9 cellular contexts compared by ENCODE assay signal in genomic region chr3:133894334-133895207, GRCh38. TPM values are rescaled to one million over a fixed set of nuclear protein-coding genes. Genes with fewer than 3 reads are reported as not detected.
A peak's percentile ranks its signal among the peaks of the same experiment; 100 is the strongest.
DNase-seq lines count a peak whose midpoint lies in the region; ATAC-seq and TF ChIP-seq lines count a peak whose summit lies in the region.
"Had no signal": no experiment of that assay in that cellular context is flagged by ENCODE, and none has a peak within 500 bp of the region (broad histone marks: within the 10 kb centered on the region; RNA-seq: fewer than 3 reads in every experiment).

No MANE protein-coding gene starts in this region.

- no peak overlapping the region for H3K27ac ChIP-seq in liver (ENCODE audit: low read depth in 1 of 2, low read length in 2 of 2)

- peaks cover 8% of the 10 kb centered on the region for H3K27me3 Mint-ChIP-seq in chondrocyte (ENCODE audit: low read depth)
- H3K27me3 Mint-ChIP-seq in type B pancreatic cell = peaks cover 40% of the 10 kb centered on the region
- H3K27me3 Mint-ChIP-seq in activated CD4-positive, alpha-beta memory T cell treated with anti-CD3 and anti-CD28 coated beads, Interleukin-2, amount 10 ng/mL, durations not matched to agents 7 days and 5 days = peaks cover 51% of the 10 kb centered on the region

- H3K9me3 Mint-ChIP-seq in chondrocyte (ENCODE audit: low read depth) = no peaks in the 10 kb centered on the region
- H3K9me3 Mint-ChIP-seq in type B pancreatic cell = no peaks in the 10 kb centered on the region
- H3K9me3 Mint-ChIP-seq in activated CD4-positive, alpha-beta memory T cell treated with anti-CD3 and anti-CD28 coated beads, Interleukin-2, amount 10 ng/mL, durations not matched to agents 7 days and 5 days = no peaks in the 10 kb centered on the region

- H3K27me3 ChIP-seq in liver (ENCODE audit: control insufficient read depth in 4 of 4, insufficient read depth in 4 of 4, low read length in 3 of 4) = peaks cover 0 to 4% (median 0%) of the 10 kb centered on the region in 4 donors

- ATAC-seq in HG02981 (IDR thresholded peaks at IDR 0.05; ENCODE audit: unreplicated experiment) = no peak

- CTCF ChIA-PET in activated CD4-positive, alpha-beta memory T cell treated with anti-CD3 and anti-CD28 coated beads, Interleukin-2, amount 10 ng/mL, durations not matched to agents 7 days and 5 days (lab: Charles Lee) = no interaction called here

- peak overlapping the region; percentile 68 for H3K4me3 Mint-ChIP-seq in chondrocyte (ENCODE audit: unreplicated experiment)
- peak overlapping the region; percentile 79 for H3K4me3 Mint-ChIP-seq in type B pancreatic cell
- no peak overlapping the region for H3K4me3 Mint-ChIP-seq in activated CD4-positive, alpha-beta memory T cell treated with anti-CD3 and anti-CD28 coated beads, Interleukin-2, amount 10 ng/mL, durations not matched to agents 7 days and 5 days

- peak overlapping the region in 2 of 3 donors; percentile 32 to 65 for H3K4me3 ChIP-seq in liver (ENCODE audit: low read depth in 1 of 3, low read length in 3 of 3)

- H3K36me3 Mint-ChIP-seq in chondrocyte (ENCODE audit: low read depth) (no peaks in the 10 kb centered on the region), type B pancreatic cell (no peaks in the 10 kb centered on the region)
- no peaks in the 10 kb centered on the region for H3K36me3 Mint-ChIP-seq in activated CD4-positive, alpha-beta memory T cell treated with anti-CD3 and anti-CD28 coated beads, Interleukin-2, amount 10 ng/mL, durations not matched to agents 7 days and 5 days (ENCODE audit: low read depth)
- H3K36me3 Mint-ChIP-seq: CD4-positive, CD25-positive, alpha-beta regulatory T cell had no signal

- H3K9ac ChIP-seq in liver (ENCODE audit: low read depth in 1 of 2, low read length in 2 of 2) = no peak overlapping the region

- DNase-seq in NCI-H510A (lab: John Stamatoyannopoulos, UW) (peak; percentile 14), NCI-H510A treated with DMSO at 0.1 percent for 48 hours (lab: John Stamatoyannopoulos, UW) (no peak), chondrocyte (ENCODE audit: low spot score) (no peak), type B pancreatic cell (ENCODE audit: extremely low spot score, unreplicated experiment) (no peak), midbrain (lab: John Stamatoyannopoulos, UW) (no peak)
- no peak for DNase-seq in activated CD4-positive, alpha-beta memory T cell treated with anti-CD3 and anti-CD28 coated beads, Interleukin-2, amount 10 ng/mL, durations not matched to agents 7 days and 5 days
- DNase-seq: CD4-positive, CD25-positive, alpha-beta regulatory T cell had no signal

- H3K4me1 Mint-ChIP-seq in chondrocyte (ENCODE audit: low read depth) (peaks cover 9% of the 10 kb centered on the region), type B pancreatic cell (ENCODE audit: unreplicated experiment) (no peaks in the 10 kb centered on the region)
- peaks cover 4% of the 10 kb centered on the region for H3K4me1 Mint-ChIP-seq in activated CD4-positive, alpha-beta memory T cell treated with anti-CD3 and anti-CD28 coated beads, Interleukin-2, amount 10 ng/mL, durations not matched to agents 7 days and 5 days

- TF ChIP-seq RAD21 in liver (IDR thresholded peaks at IDR 0.05) = no peak

- WGBS in liver = 17% methylated on average over 52 of the region's 52 CpGs

- no peaks in the 10 kb centered on the region for H3K36me3 ChIP-seq in liver (ENCODE audit: control insufficient read depth in 4 of 4, insufficient read depth in 3 of 4, low read depth in 1 of 4, low read length in 3 of 4)

- TF ChIP-seq CTCF in chondrocyte (IDR thresholded peaks at IDR 0.05) = no peak
- TF ChIP-seq CTCF in liver (IDR thresholded peaks at IDR 0.05; ENCODE audit: low read depth, low read length, missing input control) = no peak
- no peak for TF ChIP-seq CTCF in type B pancreatic cell (conservative IDR thresholded peaks at IDR 0.05)

- no peaks in the 10 kb centered on the region for H3K9me3 ChIP-seq in liver (ENCODE audit: control insufficient read depth in 4 of 4, low read length in 3 of 4)

- H3K27ac Mint-ChIP-seq in chondrocyte (ENCODE audit: unreplicated experiment) (no peak overlapping the region), type B pancreatic cell (no peak overlapping the region)
- no peak overlapping the region for H3K27ac Mint-ChIP-seq in activated CD4-positive, alpha-beta memory T cell treated with anti-CD3 and anti-CD28 coated beads, Interleukin-2, amount 10 ng/mL, durations not matched to agents 7 days and 5 days
- H3K27ac Mint-ChIP-seq: CD4-positive, CD25-positive, alpha-beta regulatory T cell had no signal

- POLR2A ChIA-PET in activated CD4-positive, alpha-beta memory T cell treated with anti-CD3 and anti-CD28 coated beads, Interleukin-2, amount 10 ng/mL, durations not matched to agents 7 days and 5 days (lab: Charles Lee) = no interaction called here

- H3K4me1 ChIP-seq in liver (ENCODE audit: control insufficient read depth in 4 of 4, insufficient read depth in 4 of 4, low read length in 3 of 4) = peaks cover 4 to 16% (median 10%) of the 10 kb centered on the region in 4 donors

TF ChIP-seq in liver, 16 proteins besides CTCF, POLR2A, EP300 and RAD21:
- TF ChIP-seq NR2F2 (IDR thresholded peaks at IDR 0.05) (no peak), SP1 (IDR thresholded peaks at IDR 0.05) (no peak), ATF3 (IDR thresholded peaks at IDR 0.05) (no peak), HNF4G (IDR thresholded peaks at IDR 0.05) (no peak), FOXA1 (IDR thresholded peaks at IDR 0.05) (no peak), YY1 (IDR thresholded peaks at IDR 0.05) (no peak), EGR1 (IDR thresholded peaks at IDR 0.05; ENCODE audit: low read depth in 2 of 2) (no peak), JUND (IDR thresholded peaks at IDR 0.05) (no peak), FOXA2 (IDR thresholded peaks at IDR 0.05) (no peak), RXRA (IDR thresholded peaks at IDR 0.05) (no peak), GABPA (IDR thresholded peaks at IDR 0.05 in 1 of 2, conservative IDR thresholded peaks at IDR 0.05 in 1 of 2) (no peak), HNF4A (conservative IDR thresholded peaks at IDR 0.05) (no peak), TAF1 (conservative IDR thresholded peaks at IDR 0.05) (no peak)
- TF ChIP-seq, protein P1, sequence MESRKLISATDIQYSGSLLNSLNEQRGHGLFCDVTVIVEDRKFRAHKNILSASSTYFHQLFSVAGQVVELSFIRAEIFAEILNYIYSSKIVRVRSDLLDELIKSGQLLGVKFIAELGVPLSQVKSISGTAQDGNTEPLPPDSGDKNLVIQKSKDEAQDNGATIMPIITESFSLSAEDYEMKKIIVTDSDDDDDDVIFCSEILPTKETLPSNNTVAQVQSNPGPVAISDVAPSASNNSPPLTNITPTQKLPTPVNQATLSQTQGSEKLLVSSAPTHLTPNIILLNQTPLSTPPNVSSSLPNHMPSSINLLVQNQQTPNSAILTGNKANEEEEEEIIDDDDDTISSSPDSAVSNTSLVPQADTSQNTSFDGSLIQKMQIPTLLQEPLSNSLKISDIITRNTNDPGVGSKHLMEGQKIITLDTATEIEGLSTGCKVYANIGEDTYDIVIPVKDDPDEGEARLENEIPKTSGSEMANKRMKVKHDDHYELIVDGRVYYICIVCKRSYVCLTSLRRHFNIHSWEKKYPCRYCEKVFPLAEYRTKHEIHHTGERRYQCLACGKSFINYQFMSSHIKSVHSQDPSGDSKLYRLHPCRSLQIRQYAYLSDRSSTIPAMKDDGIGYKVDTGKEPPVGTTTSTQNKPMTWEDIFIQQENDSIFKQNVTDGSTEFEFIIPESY (IDR thresholded peaks at IDR 0.05) = no peak
- TF ChIP-seq, protein P2, sequence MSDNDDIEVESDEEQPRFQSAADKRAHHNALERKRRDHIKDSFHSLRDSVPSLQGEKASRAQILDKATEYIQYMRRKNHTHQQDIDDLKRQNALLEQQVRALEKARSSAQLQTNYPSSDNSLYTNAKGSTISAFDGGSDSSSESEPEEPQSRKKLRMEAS (IDR thresholded peaks at IDR 0.05) = no peak
- TF ChIP-seq, protein P3, sequence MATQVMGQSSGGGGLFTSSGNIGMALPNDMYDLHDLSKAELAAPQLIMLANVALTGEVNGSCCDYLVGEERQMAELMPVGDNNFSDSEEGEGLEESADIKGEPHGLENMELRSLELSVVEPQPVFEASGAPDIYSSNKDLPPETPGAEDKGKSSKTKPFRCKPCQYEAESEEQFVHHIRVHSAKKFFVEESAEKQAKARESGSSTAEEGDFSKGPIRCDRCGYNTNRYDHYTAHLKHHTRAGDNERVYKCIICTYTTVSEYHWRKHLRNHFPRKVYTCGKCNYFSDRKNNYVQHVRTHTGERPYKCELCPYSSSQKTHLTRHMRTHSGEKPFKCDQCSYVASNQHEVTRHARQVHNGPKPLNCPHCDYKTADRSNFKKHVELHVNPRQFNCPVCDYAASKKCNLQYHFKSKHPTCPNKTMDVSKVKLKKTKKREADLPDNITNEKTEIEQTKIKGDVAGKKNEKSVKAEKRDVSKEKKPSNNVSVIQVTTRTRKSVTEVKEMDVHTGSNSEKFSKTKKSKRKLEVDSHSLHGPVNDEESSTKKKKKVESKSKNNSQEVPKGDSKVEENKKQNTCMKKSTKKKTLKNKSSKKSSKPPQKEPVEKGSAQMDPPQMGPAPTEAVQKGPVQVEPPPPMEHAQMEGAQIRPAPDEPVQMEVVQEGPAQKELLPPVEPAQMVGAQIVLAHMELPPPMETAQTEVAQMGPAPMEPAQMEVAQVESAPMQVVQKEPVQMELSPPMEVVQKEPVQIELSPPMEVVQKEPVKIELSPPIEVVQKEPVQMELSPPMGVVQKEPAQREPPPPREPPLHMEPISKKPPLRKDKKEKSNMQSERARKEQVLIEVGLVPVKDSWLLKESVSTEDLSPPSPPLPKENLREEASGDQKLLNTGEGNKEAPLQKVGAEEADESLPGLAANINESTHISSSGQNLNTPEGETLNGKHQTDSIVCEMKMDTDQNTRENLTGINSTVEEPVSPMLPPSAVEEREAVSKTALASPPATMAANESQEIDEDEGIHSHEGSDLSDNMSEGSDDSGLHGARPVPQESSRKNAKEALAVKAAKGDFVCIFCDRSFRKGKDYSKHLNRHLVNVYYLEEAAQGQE (IDR thresholded peaks at IDR 0.05) = no peak

RNA-seq across cellular contexts. Expression of gene RAB6B, which starts 1.1 kb away (rescaled TPM):
- total RNA-seq in chondrocyte = 16.2 to 29.6 TPM (median 25.7 TPM) in 3 replicates
- total RNA-seq in liver = 1 to 10 TPM in 1 of 2 donors, under 1 TPM in 1; 0.08 to 2.8 TPM
- under 1 TPM; 0.28 TPM for polyA plus RNA-seq in liver
- 21.2 and 48.2 TPM in 2 replicates for total RNA-seq in type B pancreatic cell (ENCODE audit: low replicate concordance)
- 1 to 10 TPM; 3.3 to 4.5 TPM for total RNA-seq in activated CD4-positive, alpha-beta memory T cell treated with anti-CD3 and anti-CD28 coated beads, Interleukin-2, amount 10 ng/mL, durations not matched to agents 7 days and 5 days
